Comparison of ENCODE assay signal across 8 cellular contexts in the genomic region with DNA sequence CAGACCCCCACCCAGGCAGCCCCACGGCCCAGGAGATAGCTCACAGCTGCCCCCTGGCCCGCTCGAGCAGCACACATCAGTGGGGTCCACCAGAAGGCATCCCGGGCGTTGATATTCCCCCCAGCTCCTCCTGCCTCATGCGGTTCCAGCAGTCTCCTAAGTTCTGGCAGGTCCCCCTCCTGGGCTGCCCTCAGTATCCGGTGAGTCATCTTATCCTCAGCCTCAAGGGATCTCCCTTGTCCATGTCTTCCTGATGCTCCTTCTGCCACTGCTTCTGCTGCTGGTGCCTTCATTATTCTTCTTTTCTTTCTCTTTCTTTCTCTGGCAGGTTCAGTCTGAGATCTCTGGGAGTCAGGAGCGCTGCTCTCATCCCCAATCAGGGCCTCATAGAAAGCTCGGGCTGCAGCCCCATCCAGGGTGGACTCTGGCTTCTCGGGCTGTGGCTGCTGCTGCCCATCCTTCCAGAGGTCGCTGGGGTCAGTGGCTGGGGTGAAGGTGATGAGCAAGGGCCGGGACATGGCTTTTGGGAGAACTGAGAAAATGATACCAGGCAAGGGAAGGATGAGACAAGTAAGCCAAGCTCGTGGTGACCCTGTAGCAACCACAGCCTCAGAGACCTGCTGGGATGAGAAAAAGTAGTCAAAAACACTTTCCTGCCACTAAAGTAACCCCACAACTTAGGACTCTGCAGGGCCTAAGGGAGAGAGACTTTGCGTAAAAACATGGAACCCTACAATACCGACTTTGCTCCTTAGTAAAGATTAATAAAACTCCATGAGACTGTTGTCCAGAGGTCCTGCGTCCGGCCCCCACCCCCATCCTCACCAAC. TPM values are rescaled to one million over a fixed set of nuclear protein-coding genes. Genes with fewer than 3 reads are reported as not detected.
DNase-seq lines count a peak whose midpoint lies in the region; ATAC-seq and TF ChIP-seq lines count a peak whose summit lies in the region.

No MANE protein-coding gene starts in this region.

- H3K36me3 ChIP-seq in HEK293 (ENCODE audit: control insufficient read depth in 2 of 2, insufficient read depth in 1 of 2, low read length in 2 of 2), result peaks cover 14 to 50% of the 10 kb centered on the region in 2 experiments; a peak in 2 of 3 replicates

- peak overlapping the region; percentile 92 for H3K27ac ChIP-seq in HEK293 (ENCODE audit: extremely low read depth, low read depth, low read length)

- no peaks in the 10 kb centered on the region for H3K9me3 ChIP-seq in HEK293 (ENCODE audit: control insufficient read depth, insufficient read depth, low read depth, low read length)

- no peak; the same call in 1 of the 2 replicates for TF ChIP-seq CTCF in AG09319 (IDR thresholded peaks at IDR 0.05; ENCODE audit: low read depth, low read length)
- peak; percentile 14; the same call in 1 of the 2 replicates for TF ChIP-seq CTCF in HEK293 (tag by site-specific recombination; IDR thresholded peaks at IDR 0.05)
- TF ChIP-seq CTCF in WI38 (IDR thresholded peaks at IDR 0.05; ENCODE audit: low read depth, low read length), result no peak

- ATAC-seq in HG03175 (IDR thresholded peaks at IDR 0.05; ENCODE audit: unreplicated experiment), result no peak

- peak; percentile 31 for DNase-seq in AG09319 (ENCODE audit: extremely low read depth, low read depth)
- DNase-seq in fibroblast of the conjunctiva (ENCODE audit: low read depth), result peak; percentile 45
- peak; percentile 44 for DNase-seq in pulmonary artery endothelial cell (ENCODE audit: low read depth, low spot score)
- DNase-seq in stimulated activated naive CD4-positive, alpha-beta T cell (lab: John Stamatoyannopoulos, UW), result no peak
- no peak for DNase-seq in NCI-H1436 treated with DMSO at 0.1 percent for 48 hours (lab: John Stamatoyannopoulos, UW)

- peaks cover 6% of the 10 kb centered on the region; the same call in 1 of the 2 replicates for H3K4me1 ChIP-seq in HEK293 (ENCODE audit: control insufficient read depth, insufficient read depth, low read length)

- CTCF ChIA-PET in HEK293 (lab: Yijun Ruan, JAX), result interaction anchor here (0.6 to 1.6 kb wide), 12 partner anchors 8 to 259 kb away, joined by 3 to 8 read pairs (median 3); partner anchors contain the start of genes APOM and BAG6

- H3K4me3 ChIP-seq in HEK293 (ENCODE audit: low read depth, low read length) (peak overlapping the region; percentile 92), WI38 (ENCODE audit: low read depth, low read length) (peak overlapping the region; percentile 69)

- POLR2A ChIA-PET in HEK293 (lab: Yijun Ruan, JAX), result interaction anchor here (0.5 to 7.4 kb wide), 30 partner anchors 9 to 308 kb away, joined by 3 to 180 read pairs (median 4); partner anchors contain the start of genes ABHD16A, APOM, ATP6V1G2 and BAG6

TF ChIP-seq in HEK293, 187 proteins besides CTCF, POLR2A, EP300 and RAD21 (continues in another document):
- no peak for TF ChIP-seq ZSCAN23 (tag by site-specific recombination; IDR thresholded peaks at IDR 0.05)
- TF ChIP-seq GLI4 (tag by site-specific recombination; IDR thresholded peaks at IDR 0.05), result no peak
- TF ChIP-seq IKZF3 (tag by site-specific recombination; IDR thresholded peaks at IDR 0.05), result no peak; the same call in 1 of the 2 replicates
- TF ChIP-seq TRIM28 (IDR thresholded peaks at IDR 0.05; ENCODE audit: borderline replicate concordance, low read length), result no peak
- no peak for TF ChIP-seq ZNF580 (tag by site-specific recombination; IDR thresholded peaks at IDR 0.05)
- peak; percentile 34; the same call in 1 of the 2 replicates for TF ChIP-seq ZIC2 (tag by site-specific recombination; IDR thresholded peaks at IDR 0.05)
- peak; percentile 47; the same call in 1 of the 2 replicates for TF ChIP-seq PATZ1 (tag by site-specific recombination; IDR thresholded peaks at IDR 0.05)
- TF ChIP-seq ZNF391 (tag by site-specific recombination; IDR thresholded peaks at IDR 0.05; ENCODE audit: borderline replicate concordance, low read depth), result no peak
- TF ChIP-seq KLF9 (tag by site-specific recombination; IDR thresholded peaks at IDR 0.05; ENCODE audit: low read depth), result 0 out of 2 replicates have a peak, but pooled peaks have one; percentile 13
- no peak for TF ChIP-seq ZNF707 (tag by site-specific recombination; IDR thresholded peaks at IDR 0.05)
- peak; percentile 77 for TF ChIP-seq ZFP69B (tag by site-specific recombination; IDR thresholded peaks at IDR 0.05)
- TF ChIP-seq ZBTB48 (tag by site-specific recombination; IDR thresholded peaks at IDR 0.05), result peak; percentile 61
- peak; percentile 13; the same call in 1 of the 2 replicates for TF ChIP-seq KLF8 (tag by site-specific recombination; IDR thresholded peaks at IDR 0.05)
- no peak for TF ChIP-seq ZBTB44 (tag by site-specific recombination; IDR thresholded peaks at IDR 0.05)
- TF ChIP-seq ZNF600 (tag by site-specific recombination; IDR thresholded peaks at IDR 0.05), result peak; percentile 60; the same call in 1 of the 2 replicates
- TF ChIP-seq, protein P1, sequence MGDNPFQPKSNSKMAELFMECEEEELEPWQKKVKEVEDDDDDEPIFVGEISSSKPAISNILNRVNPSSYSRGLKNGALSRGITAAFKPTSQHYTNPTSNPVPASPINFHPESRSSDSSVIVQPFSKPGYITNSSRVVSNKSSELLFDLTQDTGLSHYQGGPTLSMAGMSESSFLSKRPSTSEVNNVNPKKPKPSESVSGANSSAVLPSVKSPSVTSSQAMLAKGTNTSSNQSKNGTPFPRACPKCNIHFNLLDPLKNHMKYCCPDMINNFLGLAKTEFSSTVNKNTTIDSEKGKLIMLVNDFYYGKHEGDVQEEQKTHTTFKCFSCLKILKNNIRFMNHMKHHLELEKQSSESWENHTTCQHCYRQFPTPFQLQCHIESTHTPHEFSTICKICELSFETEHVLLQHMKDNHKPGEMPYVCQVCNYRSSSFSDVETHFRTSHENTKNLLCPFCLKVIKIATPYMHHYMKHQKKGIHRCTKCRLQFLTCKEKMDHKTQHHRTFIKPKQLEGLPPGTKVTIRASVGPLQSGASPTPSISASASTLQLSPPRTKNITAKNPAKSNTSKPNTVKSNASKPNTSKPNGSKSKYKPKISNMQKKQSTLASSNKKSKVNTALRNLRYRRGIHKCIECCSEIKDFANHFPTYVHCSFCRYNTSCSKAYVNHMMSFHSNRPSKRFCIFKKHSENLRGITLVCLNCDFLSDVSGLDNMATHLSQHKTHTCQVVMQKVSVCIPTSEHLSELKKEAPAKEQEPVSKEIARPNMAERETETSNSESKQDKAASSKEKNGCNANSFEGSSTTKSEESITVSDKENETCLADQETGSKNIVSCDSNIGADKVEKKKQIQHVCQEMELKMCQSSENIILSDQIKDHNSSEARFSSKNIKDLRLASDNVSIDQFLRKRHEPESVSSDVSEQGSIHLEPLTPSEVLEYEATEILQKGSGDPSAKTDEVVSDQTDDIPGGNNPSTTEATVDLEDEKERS (tag by site-specific recombination; IDR thresholded peaks at IDR 0.05), result 0 out of 2 replicates have a peak, but pooled peaks have one; percentile 8
- peak; percentile 82 for TF ChIP-seq ZNF394 (tag by site-specific recombination; IDR thresholded peaks at IDR 0.05; ENCODE audit: borderline replicate concordance)
- TF ChIP-seq GLIS2 (tag by site-specific recombination; IDR thresholded peaks at IDR 0.05), result peak; percentile 37; the same call in 1 of the 2 replicates
- no peak for TF ChIP-seq ZNF785 (tag by site-specific recombination; IDR thresholded peaks at IDR 0.05)
- TF ChIP-seq KLF7 (tag by site-specific recombination; IDR thresholded peaks at IDR 0.05; ENCODE audit: borderline replicate concordance), result no peak
- TF ChIP-seq ZFHX2 (tag by site-specific recombination; conservative IDR thresholded peaks at IDR 0.05), result no peak

RNA-seq across cellular contexts. Expression of gene GPANK1, which starts 0.6 kb away (rescaled TPM):
- total RNA-seq in pulmonary artery endothelial cell, result 12.1 and 12.5 TPM in 2 replicates

RNA-seq across cellular contexts. Expression of gene CSNK2B, which starts 1.7 kb away (rescaled TPM):
- total RNA-seq in pulmonary artery endothelial cell, result 98.5 and 102 TPM in 2 replicates

RNA-seq across cellular contexts. Expression of gene C6orf47, which starts 3.6 kb away (rescaled TPM):
- 18.7 and 20.5 TPM in 2 replicates for total RNA-seq in pulmonary artery endothelial cell

RNA-seq across cellular contexts. Expression of gene LY6G5B, which starts 5.6 kb away (rescaled TPM):
- 1.5 and 1.9 TPM in 2 replicates for total RNA-seq in pulmonary artery endothelial cell

RNA-seq across cellular contexts. Expression of gene APOM, which starts 8.5 kb away (rescaled TPM):
- 0.40 and 0.46 TPM in 2 replicates for total RNA-seq in pulmonary artery endothelial cell

Comparison
In these comparisons a context has a peak if more than half of its experiments do, and no peak if none do; other contexts are left out.
1. DNase-seq: peak in AG09319 (single experiment), fibroblast of the conjunctiva (single experiment) and pulmonary artery endothelial cell (single experiment); none in stimulated activated naive CD4-positive, alpha-beta T cell (0 of 6) and NCI-H1436 treated with DMSO at 0.1 percent for 48 hours (single experiment).